11 cellular contexts compared by ENCODE assay signal in the genomic region with DNA sequence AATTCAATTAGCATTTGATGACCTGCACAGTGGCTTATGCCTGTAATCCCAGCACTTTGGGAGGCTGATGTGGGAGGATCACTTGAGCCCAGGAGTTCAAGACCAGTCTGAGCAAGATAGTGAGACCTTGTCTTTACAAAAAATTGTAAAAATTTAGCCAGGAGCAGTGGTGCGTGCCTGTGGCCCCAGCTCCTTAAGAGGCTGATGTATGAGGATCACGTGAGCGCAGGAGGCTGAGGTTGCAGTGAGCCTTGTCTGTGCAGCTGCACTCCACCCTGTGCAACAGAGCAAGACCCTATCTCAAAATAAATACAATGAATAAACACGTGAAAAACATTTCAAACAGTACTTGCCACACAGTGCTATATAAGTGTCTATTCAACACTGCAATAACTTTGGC. TPM values are rescaled to one million over a fixed set of nuclear protein-coding genes. Genes with fewer than 3 reads are reported as not detected.
DNase-seq lines count a peak whose midpoint lies in the region; ATAC-seq and TF ChIP-seq lines count a peak whose summit lies in the region.
"Had no signal": no experiment of that assay in that cellular context is flagged by ENCODE, and none has a peak within 500 bp of the region (broad histone marks: within the 10 kb centered on the region; RNA-seq: fewer than 3 reads in every experiment).

No MANE protein-coding gene starts in this region.

- peaks cover 40% of the 10 kb centered on the region for H3K36me3 ChIP-seq in DOHH2 (ENCODE audit: control insufficient read depth, low read length)
- H3K36me3 ChIP-seq in PC-3 (ENCODE audit: low read depth, low read length) = no peaks in the 10 kb centered on the region

- H3K4me2 ChIP-seq in DOHH2 (ENCODE audit: low read length) = peak overlapping the region; percentile 71
- H3K4me2 ChIP-seq in PC-3 (ENCODE audit: low read length) = no peak overlapping the region

- CTCF ChIA-PET in PC-3 (lab: Charles Lee) = no interaction called here

- H3K9me3 ChIP-seq in DOHH2 (ENCODE audit: control insufficient read depth, insufficient read depth, low read length) = no peaks in the 10 kb centered on the region
- no peaks in the 10 kb centered on the region for H3K9me3 ChIP-seq in PC-3 (ENCODE audit: low read length)

- no peaks in the 10 kb centered on the region for H3K9me3 Mint-ChIP-seq in activated T-cell treated with anti-CD3 and anti-CD28 coated beads, Interleukin-2, amount 50 U/mL, for 72 hours

- no peak overlapping the region for H3K9ac ChIP-seq in PC-3 (ENCODE audit: low read length)

- H3K4me1 Mint-ChIP-seq in activated T-cell treated with anti-CD3 and anti-CD28 coated beads, Interleukin-2, amount 50 U/mL, for 72 hours (ENCODE audit: low read depth) = peaks cover 36% of the 10 kb centered on the region

- H4K20me1 ChIP-seq in DOHH2 (ENCODE audit: control insufficient read depth, insufficient read depth, low read depth, low read length) (no peaks in the 10 kb centered on the region), PC-3 (ENCODE audit: low read length) (no peaks in the 10 kb centered on the region)

- H2AFZ ChIP-seq in PC-3 (ENCODE audit: low read length) = no peak overlapping the region

- DNase-seq in epithelial cell of prostate (ENCODE audit: low read depth, low spot score) (no peak), caudate nucleus (lab: John Stamatoyannopoulos, UW) (no peak), PC-3 (no peak)
- no peak for DNase-seq in activated T-cell treated with anti-CD3 and anti-CD28 coated beads, Interleukin-2, amount 50 U/mL, for 72 hours
- DNase-seq: activated CD4-positive, alpha-beta T cell treated with anti-CD3 and anti-CD28 coated beads, Interleukin-2, amount 50 U/mL, for 48 hours; foreskin melanocyte had no signal

- intact Hi-C loops in PC-3 (cut with micrococcal nuclease) = loop anchor here (10.0 kb wide), 2 partner anchors 131 to 161 kb away; no protein-coding TSS in a partner anchor

- H3K27me3 ChIP-seq in DOHH2 (ENCODE audit: control insufficient read depth, low read length) (no peaks in the 10 kb centered on the region), PC-3 (ENCODE audit: low read length) (no peaks in the 10 kb centered on the region)

- H3K27ac ChIP-seq in DOHH2 (ENCODE audit: low read depth, low read length) (peak overlapping the region; percentile 99), epithelial cell of prostate (peak overlapping the region; percentile 36), caudate nucleus (ENCODE audit: low read depth, low read length) (no peak overlapping the region), PC-3 (ENCODE audit: low read length) (no peak overlapping the region)
- H3K27ac ChIP-seq: C4-2B had no signal

- H3K4me3 Mint-ChIP-seq in activated T-cell treated with anti-CD3 and anti-CD28 coated beads, Interleukin-2, amount 50 U/mL, for 72 hours = no peak overlapping the region

- H3K4me1 ChIP-seq in DOHH2 (ENCODE audit: control insufficient read depth, low read length) (peaks cover 78% of the 10 kb centered on the region), PC-3 (ENCODE audit: insufficient read depth, low read length) (peaks cover 8% of the 10 kb centered on the region)

- H3F3A ChIP-seq in DOHH2 (ENCODE audit: control insufficient read depth, insufficient read depth) = peaks cover 51% of the 10 kb centered on the region
- no peaks in the 10 kb centered on the region for H3F3A ChIP-seq in PC-3 (ENCODE audit: low read length, unreplicated experiment)

- H3K9me2 ChIP-seq in DOHH2 (replicated peaks; ENCODE audit: control insufficient read depth, low read length) (no peaks in the 10 kb centered on the region), PC-3 (replicated peaks; ENCODE audit: low read length) (no peaks in the 10 kb centered on the region)

- H3K27me3 Mint-ChIP-seq in activated T-cell treated with anti-CD3 and anti-CD28 coated beads, Interleukin-2, amount 50 U/mL, for 72 hours (ENCODE audit: low read depth) = peaks cover 16% of the 10 kb centered on the region

- peaks cover 4 to 6% of the 10 kb centered on the region in 2 donors for H3K36me3 Mint-ChIP-seq in activated T-cell treated with anti-CD3 and anti-CD28 coated beads, Interleukin-2, amount 50 U/mL, for 72 hours (ENCODE audit: insufficient read depth in 2 of 2)

- H3K79me2 ChIP-seq in DOHH2 (ENCODE audit: control insufficient read depth, low read length) (peaks cover 78% of the 10 kb centered on the region), PC-3 (ENCODE audit: low read length) (no peaks in the 10 kb centered on the region)

- peak; percentile 35 for ATAC-seq in GM21381 (IDR thresholded peaks at IDR 0.05; ENCODE audit: unreplicated experiment)
- ATAC-seq in HG03159 (IDR thresholded peaks at IDR 0.05; ENCODE audit: unreplicated experiment) = peak; percentile 61
- no peak for ATAC-seq in activated T-cell treated with anti-CD3 and anti-CD28 coated beads, Interleukin-2, amount 50 U/mL, for 72 hours (replicated peaks in 1 of 2)
- no peak for ATAC-seq in HG03439 (IDR thresholded peaks at IDR 0.05; ENCODE audit: unreplicated experiment)
- no peak for ATAC-seq in PC-3

- H3K27ac Mint-ChIP-seq in activated T-cell treated with anti-CD3 and anti-CD28 coated beads, Interleukin-2, amount 50 U/mL, for 72 hours = no peak overlapping the region

- H3K4me3 ChIP-seq in DOHH2 (ENCODE audit: low read length) (peak overlapping the region; percentile 93), PC-3 (ENCODE audit: low read length) (no peak overlapping the region)

- no TSS peak for BruUV-seq in PC-3 (replicated peaks; lab: Mats Ljungman, UMichigan)

- TF ChIP-seq CTCF in DOHH2 (IDR thresholded peaks at IDR 0.05; ENCODE audit: low read depth, low read length, poor library complexity, severe bottlenecking) (no peak), PC-3 (conservative IDR thresholded peaks at IDR 0.05; ENCODE audit: low read depth, low read length) (no peak)

- POLR2A ChIA-PET in PC-3 (lab: Charles Lee; ENCODE audit: unreplicated experiment) = no interaction called here

RNA-seq across cellular contexts. Expression of a gene that starts 4.2 kb away (rescaled TPM):
- 10 to 100 TPM; 12.4 to 19.5 TPM for total RNA-seq in activated T-cell treated with anti-CD3 and anti-CD28 coated beads, Interleukin-2, amount 50 U/mL, for 72 hours
- 2.3 and 2.5 TPM in 2 replicates for total RNA-seq in PC-3 (2014; rRNA removed)

Comparison
In these comparisons a context has a peak if more than half of its experiments do, and no peak if none do; other contexts are left out.
1. H3K27ac ChIP-seq: peak in DOHH2 (single experiment) and epithelial cell of prostate (single experiment); none in caudate nucleus (single experiment) and PC-3 (single experiment).
2. ATAC-seq: peak in GM21381 (single experiment) and HG03159 (single experiment); none in activated T-cell treated with anti-CD3 and anti-CD28 coated beads, Interleukin-2, amount 50 U/mL, for 72 hours (0 of 2), HG03439 (single experiment) and PC-3 (single experiment).